Comparison of ENCODE assay signal across 11 cellular contexts in the genomic region with DNA sequence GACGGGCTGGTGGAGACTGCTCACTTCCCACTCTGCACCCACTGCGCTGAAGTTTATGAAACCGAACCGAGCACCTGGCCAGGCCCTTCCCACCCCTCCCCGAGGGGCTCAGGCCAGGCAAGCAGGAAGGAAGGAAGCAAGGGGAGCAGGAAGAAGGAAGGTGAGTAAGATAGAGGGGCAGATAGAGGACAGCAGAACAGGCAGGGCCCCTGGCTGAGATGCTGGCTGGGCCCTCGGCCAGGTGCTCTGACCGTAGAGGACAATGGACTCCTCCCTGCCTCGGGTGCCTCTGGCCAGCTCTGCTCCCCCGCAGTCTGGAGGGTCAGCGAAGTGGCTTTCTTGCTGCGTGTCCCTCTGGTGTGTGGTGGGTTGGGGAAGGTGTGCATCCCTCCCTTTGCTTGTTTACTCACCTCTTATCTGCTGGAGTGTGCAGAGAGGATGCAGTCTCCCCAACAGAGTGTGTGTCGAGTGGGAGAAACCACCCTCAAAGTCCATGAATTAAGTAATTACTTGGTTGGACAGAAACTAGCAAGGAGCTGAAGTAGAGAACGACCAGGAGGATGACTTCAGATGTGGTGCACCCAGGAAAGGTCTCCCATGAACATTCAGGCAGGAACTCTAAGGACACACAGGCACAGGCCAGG.
"Had no signal": no experiment of that assay in that cellular context is flagged by ENCODE, and none has a peak within 500 bp of the region (broad histone marks: within the 10 kb centered on the region; RNA-seq: fewer than 3 reads in every experiment).

No MANE protein-coding gene starts in this region.

- H3K27ac ChIP-seq: body of pancreas, sigmoid colon, stomach had no signal

- ATAC-seq: activated CD4-positive, CD25-positive, alpha-beta regulatory T cell treated with anti-CD3 and anti-CD28 coated beads, Interleukin-2, amount 50 U/mL, for 24 hours; activated CD8-positive, alpha-beta T cell treated with anti-CD3 and anti-CD28 coated beads for 36 hours; body of pancreas; natural killer cell had no signal

- H3K4me3 ChIP-seq: body of pancreas, sigmoid colon, stomach had no signal

- H3K27me3 ChIP-seq: body of pancreas had no signal

- H3K36me3 ChIP-seq: sigmoid colon, stomach had no signal

- DNase-seq: activated CD8-positive, alpha-beta T cell treated with anti-CD3 and anti-CD28 coated beads for 36 hours; activated naive CD4-positive, alpha-beta T cell treated with anti-CD3 and anti-CD28 coated beads, Interleukin-2, amount 10 ng/mL, durations not matched to agents 7 days and 5 days; activated T-cell treated with anti-CD3 and anti-CD28 coated beads for 4 hours; body of pancreas; erythroblast; mammary epithelial cell; natural killer cell; nucleus accumbens; sigmoid colon had no signal

- H3K9me3 ChIP-seq: body of pancreas, sigmoid colon, stomach had no signal

- H3K4me1 ChIP-seq: body of pancreas, sigmoid colon, stomach had no signal
